In genomic region chr13:100208596-100208995, GRCh38 we compare ENCODE assay signal across 17 cellular contexts.
"Had no signal": no experiment of that assay in that cellular context is flagged by ENCODE, and none has a peak within 500 bp of the region (broad histone marks: within the 10 kb centered on the region; RNA-seq: fewer than 3 reads in every experiment).

No MANE protein-coding gene starts in this region.

- H3K4me2 ChIP-seq: smooth muscle cell had no signal

- H3K4me3 ChIP-seq: adrenal gland, colonic mucosa, gastrocnemius medialis, lung, psoas muscle, right lobe of liver, smooth muscle cell had no signal

- H3K36me3 ChIP-seq: colonic mucosa had no signal

- H3K27me3 ChIP-seq: adrenal gland, colonic mucosa, gastrocnemius medialis, right lobe of liver had no signal

- H3K9me3 ChIP-seq: adrenal gland, colonic mucosa, gastrocnemius medialis, psoas muscle, right lobe of liver had no signal

- DNase-seq: activated CD4-positive, alpha-beta memory T cell treated with anti-CD3 and anti-CD28 coated beads for 36 hours; activated CD4-positive, alpha-beta T cell treated with anti-CD3 and anti-CD28 coated beads for 36 hours; activated CD8-positive, alpha-beta memory T cell treated with anti-CD3 and anti-CD28 coated beads, Interleukin-2, amount 10 ng/mL, durations not matched to agents 7 days and 5 days; activated T-cell treated with anti-CD3 and anti-CD28 coated beads, Interleukin-2, amount 50 U/mL, for 1 hour; adrenal gland; caudate nucleus; colonic mucosa; effector CD4-positive, alpha-beta T cell; gastrocnemius medialis; psoas muscle; right lobe of liver; stimulated activated CD4-positive, alpha-beta T cell treated with anti-CD3 and anti-CD28 coated beads, Interleukin-4, amount 100 ng/mL, for 4 hours; stimulated activated CD8-positive, alpha-beta memory T cell treated with anti-CD3 and anti-CD28 coated beads, Interleukin-4, amount 100 ng/mL, for 48 hours; stimulated activated naive CD4-positive, alpha-beta T cell treated with Interleukin-2 at 50 U/mL for 16 hours; trophoblast cell had no signal

- ATAC-seq: activated CD4-positive, alpha-beta T cell treated with anti-CD3 and anti-CD28 coated beads for 36 hours; activated CD8-positive, alpha-beta memory T cell treated with anti-CD3 and anti-CD28 coated beads, Interleukin-2, amount 10 ng/mL, durations not matched to agents 7 days and 5 days; gastrocnemius medialis; psoas muscle; right lobe of liver had no signal

- H3K27ac ChIP-seq: adrenal gland, colonic mucosa, gastrocnemius medialis, psoas muscle, right lobe of liver had no signal

- H3K4me1 ChIP-seq: colonic mucosa, gastrocnemius medialis, psoas muscle had no signal
